In the genomic region with DNA sequence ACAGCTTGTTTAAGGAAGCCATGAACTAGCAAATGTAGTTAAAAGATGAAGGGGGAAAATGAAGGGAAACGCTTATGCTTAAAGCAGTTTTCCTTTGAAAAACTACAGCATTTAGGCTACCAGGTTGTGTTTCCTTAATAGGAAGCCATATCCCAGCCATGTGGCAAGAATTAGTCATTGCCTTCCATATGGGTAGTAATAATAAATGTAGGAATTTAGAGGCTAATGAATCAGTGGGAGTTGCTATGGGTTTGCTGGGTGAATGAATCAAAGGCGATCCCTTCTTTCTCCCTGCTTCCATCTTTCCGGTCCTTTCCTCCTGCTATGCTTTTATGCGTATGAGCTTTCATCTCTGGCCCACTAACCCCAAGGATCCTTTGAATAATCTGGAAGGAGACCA, we compare ENCODE assay signal across 14 cellular contexts.
A peak's percentile ranks its signal among the peaks of the same experiment; 100 is the strongest.
DNase-seq lines count a peak whose midpoint lies in the region; ATAC-seq and TF ChIP-seq lines count a peak whose summit lies in the region.
"Had no signal": no experiment of that assay in that cellular context is flagged by ENCODE, and none has a peak within 500 bp of the region (broad histone marks: within the 10 kb centered on the region; RNA-seq: fewer than 3 reads in every experiment).

No MANE protein-coding gene starts in this region.

- H2AK5ac ChIP-seq in H9 (ENCODE audit: insufficient read length, low read length) = no peak overlapping the region

- BruUV-seq in Panc1 (replicated peaks; lab: Mats Ljungman, UMichigan) = no TSS peak

- no peaks in the 10 kb centered on the region for H3K36me3 ChIP-seq in Panc1 (ENCODE audit: control insufficient read depth, insufficient read depth, low read length)

- H3K27me3 Mint-ChIP-seq in nephron (ENCODE audit: low read depth) (no peaks in the 10 kb centered on the region), H9 (ENCODE audit: low read depth) (no peaks in the 10 kb centered on the region)
- no peaks in the 10 kb centered on the region for H3K27me3 Mint-ChIP-seq in activated CD8-positive, alpha-beta T cell treated with anti-CD3 and anti-CD28 coated beads for 36 hours

- no peak overlapping the region for H3K23ac ChIP-seq in H9 (ENCODE audit: insufficient read length, low read depth, low read length)

- intact Hi-C loops in Panc1 (cut with micrococcal nuclease; ENCODE audit: unreplicated experiment) = no loop called here
- intact Hi-C loops in activated CD8-positive, alpha-beta T cell treated with anti-CD3 and anti-CD28 coated beads for 36 hours (cut with micrococcal nuclease) = no loop called here

- no peak overlapping the region for H3K9ac ChIP-seq in H9 (ENCODE audit: extremely low read depth, insufficient read length, low read length)

- H3K79me1 ChIP-seq in H9 (ENCODE audit: insufficient read depth, low read depth, low read length, poor library complexity, severe bottlenecking) = no peaks in the 10 kb centered on the region

- H2AFZ ChIP-seq in H9 (ENCODE audit: low read length) = no peak overlapping the region

- H3K56ac ChIP-seq in H9 (ENCODE audit: insufficient read length, low read depth, low read length) = no peak overlapping the region

- H3K4me1 Mint-ChIP-seq in nephron = peaks cover 64% of the 10 kb centered on the region
- H3K4me1 Mint-ChIP-seq in H9 = peaks cover 15 to 17% of the 10 kb centered on the region in 2 experiments
- no peaks in the 10 kb centered on the region for H3K4me1 Mint-ChIP-seq in activated CD8-positive, alpha-beta T cell treated with anti-CD3 and anti-CD28 coated beads for 36 hours (ENCODE audit: low read depth)

- H3K9me3 Mint-ChIP-seq in nephron (no peaks in the 10 kb centered on the region), H9 (no peaks in the 10 kb centered on the region)
- no peaks in the 10 kb centered on the region for H3K9me3 Mint-ChIP-seq in activated CD8-positive, alpha-beta T cell treated with anti-CD3 and anti-CD28 coated beads for 36 hours

- no peak overlapping the region for H2BK12ac ChIP-seq in H9 (ENCODE audit: insufficient read length, low read depth, low read length)

- no peak overlapping the region for H2BK20ac ChIP-seq in H9 (ENCODE audit: low read depth, low read length, poor library complexity, severe bottlenecking)

- no peak overlapping the region for H4K5ac ChIP-seq in H9 (ENCODE audit: insufficient read length, low read depth, low read length)

- H3K27ac ChIP-seq in Panc1 (ENCODE audit: low read length) (peak overlapping the region; percentile 29; the same call in 1 of the 2 replicates), epithelial cell of prostate (no peak overlapping the region), H9 (ENCODE audit: insufficient read length, low read depth, low read length) (no peak overlapping the region)
- H3K27ac ChIP-seq: C4-2B had no signal

- TF ChIP-seq CTCF in AG09309 (IDR thresholded peaks at IDR 0.05; ENCODE audit: control insufficient read depth, insufficient read depth, low read depth, low read length, missing control alignments) (no peak), Panc1 (IDR thresholded peaks at IDR 0.05) (no peak), nephron (IDR thresholded peaks at IDR 0.05; ENCODE audit: unreplicated experiment in 3 of 3) (no peak), H9 (conservative IDR thresholded peaks at IDR 0.05) (no peak)
- TF ChIP-seq CTCF in activated CD8-positive, alpha-beta T cell treated with anti-CD3 and anti-CD28 coated beads for 36 hours (IDR thresholded peaks at IDR 0.05) = no peak

- CTCF ChIA-PET in Panc1 (lab: Charles Lee) = no interaction called here
- CTCF ChIA-PET in activated CD8-positive, alpha-beta T cell treated with anti-CD3 and anti-CD28 coated beads for 36 hours (lab: Charles Lee) = interaction anchor here (1.6 kb wide), 1 partner anchor 25 kb away, joined by 3 read pairs; no protein-coding TSS in a partner anchor

- H3K4ac ChIP-seq in H9 (ENCODE audit: low read depth, low read length) = no peak overlapping the region

- no peak for ATAC-seq in Panc1
- ATAC-seq in activated CD8-positive, alpha-beta T cell treated with anti-CD3 and anti-CD28 coated beads for 36 hours = no peak
- ATAC-seq: esophagus mucosa, HCT116 had no signal

- H3K79me2 ChIP-seq in H9 (ENCODE audit: insufficient read depth, low read length) = no peaks in the 10 kb centered on the region

- H3K9me3 ChIP-seq in Panc1 (ENCODE audit: control insufficient read depth, insufficient read depth, low read depth, low read length) (no peaks in the 10 kb centered on the region), H9 (ENCODE audit: control insufficient read depth, low read depth, low read length) (no peaks in the 10 kb centered on the region)

- H3K27me3 ChIP-seq in Panc1 (ENCODE audit: control insufficient read depth, insufficient read depth, low read length) (no peaks in the 10 kb centered on the region), H9 (ENCODE audit: insufficient read depth, low read length) (no peaks in the 10 kb centered on the region)

- H4K8ac ChIP-seq in H9 (replicated peaks; ENCODE audit: insufficient read length, low read depth, low read length) = no peak overlapping the region

- H2BK120ac ChIP-seq in H9 (ENCODE audit: low read depth, low read length, poor library complexity, severe bottlenecking) = no peak overlapping the region

- H3K4me3 ChIP-seq in AG09309 (ENCODE audit: control insufficient read depth, low read depth, low read length) (no peak overlapping the region), Panc1 (ENCODE audit: low read depth in 2 of 2, low read length in 2 of 2) (no peak overlapping the region)

- peak; percentile 76 for DNase-seq in AG09309 (ENCODE audit: low read depth)
- DNase-seq in Panc1 (ENCODE audit: low read depth, low spot score) = no peak
- peak; percentile 14 for DNase-seq in epithelial cell of prostate (ENCODE audit: low read depth, low spot score)
- DNase-seq in H9 = no peak
- no peak for DNase-seq in activated CD8-positive, alpha-beta T cell treated with anti-CD3 and anti-CD28 coated beads for 36 hours
- no peak for DNase-seq in OCI-M2 (lab: John Stamatoyannopoulos, UW; ENCODE audit: unreplicated experiment)
- no peak for DNase-seq in GOT3 (lab: John Stamatoyannopoulos, UW)
- DNase-seq: anterior cingulate cortex; SHP77; stimulated activated CD4-positive, alpha-beta T cell treated with anti-CD3 and anti-CD28 coated beads, Interleukin-4, amount 100 ng/mL, for 4 hours had no signal

- H3K4me2 ChIP-seq in H9 (ENCODE audit: insufficient read depth, insufficient read length, low read length) = no peak overlapping the region

- H3K4me1 ChIP-seq in Panc1 (ENCODE audit: control insufficient read depth, insufficient read depth, low read length) (0 out of 2 replicates have a peak, but pooled peaks cover 2% of the 10 kb centered on the region), H9 (ENCODE audit: insufficient read depth, low read length) (peaks cover 4% of the 10 kb centered on the region; the same call in 1 of the 2 replicates)

- no CpG with 5 or more reads among the region's 4 CpGs for WGBS in H9 (ENCODE audit: extremely low coverage, insufficient read length, low lambda C conversion rate)

- H2BK15ac ChIP-seq in H9 (ENCODE audit: low read depth, low read length) = no peak overlapping the region

- no peak overlapping the region for H4K91ac ChIP-seq in H9 (ENCODE audit: insufficient read length, low read depth, low read length)

- H3T11ph ChIP-seq in H9 (ENCODE audit: low read length) = no peak overlapping the region

- POLR2A ChIA-PET in Panc1 (lab: Charles Lee) = no interaction called here
- POLR2A ChIA-PET in activated CD8-positive, alpha-beta T cell treated with anti-CD3 and anti-CD28 coated beads for 36 hours (lab: Charles Lee) = no interaction called here

- no peaks in the 10 kb centered on the region for H3K36me3 Mint-ChIP-seq in nephron (ENCODE audit: low read depth)
- no peaks in the 10 kb centered on the region for H3K36me3 Mint-ChIP-seq in H9 (ENCODE audit: insufficient read depth in 1 of 3, low read depth in 3 of 3)
- H3K36me3 Mint-ChIP-seq in activated CD8-positive, alpha-beta T cell treated with anti-CD3 and anti-CD28 coated beads for 36 hours (ENCODE audit: low read depth) = no peaks in the 10 kb centered on the region

- H3K4me3 Mint-ChIP-seq in nephron = peak overlapping the region in 1 of 3 experiments; percentile 2
- H3K4me3 Mint-ChIP-seq in H9 = no peak overlapping the region
- H3K4me3 Mint-ChIP-seq in activated CD8-positive, alpha-beta T cell treated with anti-CD3 and anti-CD28 coated beads for 36 hours = no peak overlapping the region

- no peaks in the 10 kb centered on the region for H3K23me2 ChIP-seq in H9 (ENCODE audit: insufficient read length, low read depth, low read length, poor library complexity, severe bottlenecking)

- in situ Hi-C loops in Panc1 (cut with HindIII; ENCODE audit: low pct_unique_long_range_greater_than_20kb, low sequenced_read_pairs) = no loop called here

- no peak overlapping the region for H3K18ac ChIP-seq in H9 (ENCODE audit: insufficient read length, low read depth, low read length)

- no peak overlapping the region for H3K14ac ChIP-seq in H9 (ENCODE audit: insufficient read depth, low read length)

- H2BK5ac ChIP-seq in H9 (ENCODE audit: insufficient read length, low read length) = no peak overlapping the region

- H4K20me1 ChIP-seq in H9 (ENCODE audit: control insufficient read depth, insufficient read depth, insufficient read length) = no peaks in the 10 kb centered on the region

- H3K27ac Mint-ChIP-seq in nephron (peak overlapping the region; percentile 91 to 93 (median 92)), H9 (no peak overlapping the region)
- H3K27ac Mint-ChIP-seq in activated CD8-positive, alpha-beta T cell treated with anti-CD3 and anti-CD28 coated beads for 36 hours = no peak overlapping the region

Comparison
In these comparisons a context has a peak if more than half of its experiments do, and no peak if none do; other contexts are left out.
1. DNase-seq: peak in AG09309 (single experiment) and epithelial cell of prostate (single experiment); none in Panc1 (single experiment), H9 (single experiment), activated CD8-positive, alpha-beta T cell treated with anti-CD3 and anti-CD28 coated beads for 36 hours (single experiment), OCI-M2 (single experiment) and GOT3 (single experiment).
2. H3K27ac Mint-ChIP-seq: peak in nephron (3 of 3); none in H9 (0 of 3) and activated CD8-positive, alpha-beta T cell treated with anti-CD3 and anti-CD28 coated beads for 36 hours (single experiment).